ENCODE assay signal across 33 cellular contexts in genomic region chr17:66975188-66975587, GRCh38. TPM values are rescaled to one million over a fixed set of nuclear protein-coding genes. Genes with fewer than 3 reads are reported as not detected.
"Had no signal": no experiment of that assay in that cellular context is flagged by ENCODE, and none has a peak within 500 bp of the region (broad histone marks: within the 10 kb centered on the region; RNA-seq: fewer than 3 reads in every experiment).

No MANE protein-coding gene starts in this region.

- H3K4me3 Mint-ChIP-seq: activated B cell treated with CpG ODN at 0.5 μM for 24 hours; activated CD8-positive, alpha-beta T cell treated with anti-CD3 and anti-CD28 coated beads for 36 hours; activated naive CD8-positive, alpha-beta T cell; activated T-cell treated with anti-CD3 and anti-CD28 coated beads, Interleukin-2, amount 50 U/mL, for 4 hours; activated T-helper 17 cell treated with anti-CD3 and anti-CD28 coated beads, Interleukin-2, amount 50 U/mL, for 72 hours; T-helper 17 cell; T-helper 2 cell treated with Interferon-gamma antibody and Interleukin-4, amounts not matched to agents 5 μg/mL and 100 μg/mL, for 36 hours had no signal

- DNase-seq: activated B cell treated with CpG ODN at 0.5 μM for 24 hours; activated CD4-positive, alpha-beta T cell treated with anti-CD3 and anti-CD28 coated beads, Interleukin-2, amount 50 U/mL, for 1 hour; activated CD8-positive, alpha-beta memory T cell treated with anti-CD3 and anti-CD28 coated beads for 24 hours; activated effector memory CD4-positive, alpha-beta T cell treated with Interleukin-2 at 50 U/mL for 16 hours; activated gamma-delta T cell treated with Interleukin-2 at 50 U/mL for 16 hours; activated naive CD4-positive, alpha-beta T cell treated with anti-CD3 and anti-CD28 coated beads, Interleukin-2, amount 50 U/mL, for 16 hours; activated naive CD4-positive, alpha-beta T cell treated with Interleukin-2 at 50 U/mL for 16 hours; activated T-cell treated with anti-CD3 and anti-CD28 coated beads, Interleukin-2, amount 50 U/mL, for 4 hours; amniotic stem cell; brain microvascular endothelial cell; colonic mucosa; effector CD8-positive, alpha-beta T cell; esophagus squamous epithelium; foreskin melanocyte; T-helper 17 cell; T1000 had no signal

- H3K9me3 ChIP-seq: colonic mucosa, esophagus squamous epithelium, gastroesophageal sphincter, heart right ventricle had no signal

- H3K4me1 Mint-ChIP-seq: activated B cell treated with CpG ODN at 0.5 μM for 24 hours; activated T-helper 17 cell treated with anti-CD3 and anti-CD28 coated beads, Interleukin-2, amount 50 U/mL, for 72 hours had no signal

- ATAC-seq: activated CD4-positive, CD25-positive, alpha-beta regulatory T cell treated with anti-CD3 and anti-CD28 coated beads, Interleukin-2, amount 50 U/mL, for 24 hours; activated T-cell treated with anti-CD3 and anti-CD28 coated beads, Interleukin-2, amount 50 U/mL, for 4 hours; activated T-helper 17 cell treated with anti-CD3 and anti-CD28 coated beads, Interleukin-2, amount 50 U/mL, for 72 hours; gastroesophageal sphincter; T-helper 17 cell had no signal

- H3K4me1 ChIP-seq: colonic mucosa had no signal

- H3K27ac Mint-ChIP-seq: activated B cell treated with CpG ODN at 0.5 μM for 24 hours; activated CD8-positive, alpha-beta T cell treated with anti-CD3 and anti-CD28 coated beads for 36 hours; activated naive CD8-positive, alpha-beta T cell; activated T-helper 17 cell treated with anti-CD3 and anti-CD28 coated beads, Interleukin-2, amount 50 U/mL, for 72 hours; T-helper 17 cell; T-helper 2 cell treated with Interferon-gamma antibody and Interleukin-4, amounts not matched to agents 5 μg/mL and 100 μg/mL, for 36 hours had no signal

- H3K36me3 Mint-ChIP-seq: activated naive CD8-positive, alpha-beta T cell had no signal

- H3K27ac ChIP-seq: brain microvascular endothelial cell, colonic mucosa, epithelial cell of prostate, esophagus squamous epithelium, gastroesophageal sphincter, heart right ventricle, WERI-Rb-1 had no signal

- H3K36me3 ChIP-seq: brain microvascular endothelial cell, colonic mucosa, esophagus squamous epithelium, gastroesophageal sphincter, heart right ventricle, WERI-Rb-1 had no signal

- FAIRE-seq: astrocyte, bronchial epithelial cell, endometrium, endothelial cell of umbilical vein had no signal

- H3K27me3 ChIP-seq: colonic mucosa had no signal

- H3K9me3 Mint-ChIP-seq: activated B cell treated with CpG ODN at 0.5 μM for 24 hours; activated CD8-positive, alpha-beta T cell treated with anti-CD3 and anti-CD28 coated beads for 36 hours; activated T-cell treated with anti-CD3 and anti-CD28 coated beads, Interleukin-2, amount 50 U/mL, for 4 hours; activated T-helper 17 cell treated with anti-CD3 and anti-CD28 coated beads, Interleukin-2, amount 50 U/mL, for 72 hours; T-helper 2 cell treated with Interferon-gamma antibody and Interleukin-4, amounts not matched to agents 5 μg/mL and 100 μg/mL, for 36 hours had no signal

- H3K4me3 ChIP-seq: colonic mucosa, esophagus squamous epithelium, gastroesophageal sphincter, heart right ventricle had no signal

RNA-seq across cellular contexts. Expression of gene CACNG4, which starts 10.7 kb away (rescaled TPM):
- total RNA-seq: activated B cell treated with CpG ODN at 0.5 μM for 24 hours; activated CD8-positive, alpha-beta T cell treated with anti-CD3 and anti-CD28 coated beads for 36 hours; activated T-helper 17 cell treated with anti-CD3 and anti-CD28 coated beads, Interleukin-2, amount 50 U/mL, for 72 hours; bronchial epithelial cell; dermis microvascular lymphatic vessel endothelial cell; endothelial cell of umbilical vein; fibroblast of lung; fibroblast of villous mesenchyme; glomerular endothelial cell; T-helper 17 cell had no signal
- polyA plus RNA-seq: endothelial cell of umbilical vein, fibroblast of lung had no signal
